10 cellular contexts compared by ENCODE assay signal in genomic region chr11:122099345-122100045, GRCh38. TPM values are rescaled to one million over a fixed set of nuclear protein-coding genes. Genes with fewer than 3 reads are reported as not detected.
DNase-seq lines count a peak whose midpoint lies in the region; ATAC-seq and TF ChIP-seq lines count a peak whose summit lies in the region.
"Had no signal": no experiment of that assay in that cellular context is flagged by ENCODE, and none has a peak within 500 bp of the region (broad histone marks: within the 10 kb centered on the region; RNA-seq: fewer than 3 reads in every experiment).

No MANE protein-coding gene starts in this region.

- no peak for TF ChIP-seq POLR2A in vagina (IDR thresholded peaks at IDR 0.05)

- H3K9me3 ChIP-seq in vagina, result no peaks in the 10 kb centered on the region

- no peak overlapping the region for H3K27ac Mint-ChIP-seq in activated CD4-positive, alpha-beta T cell treated with anti-CD3 and anti-CD28 coated beads, Interleukin-2, amount 10 ng/mL, durations not matched to agents 24 days and 14 days
- no peak overlapping the region for H3K27ac Mint-ChIP-seq in activated CD4-positive, alpha-beta T cell treated with anti-CD3 and anti-CD28 coated beads for 36 hours
- no peak overlapping the region for H3K27ac Mint-ChIP-seq in activated CD8-positive, alpha-beta T cell treated with anti-CD3 and anti-CD28 coated beads for 36 hours

- no peaks in the 10 kb centered on the region for H3K9me3 Mint-ChIP-seq in activated CD4-positive, alpha-beta T cell treated with anti-CD3 and anti-CD28 coated beads, Interleukin-2, amount 10 ng/mL, durations not matched to agents 24 days and 14 days
- H3K9me3 Mint-ChIP-seq in activated CD4-positive, alpha-beta T cell treated with anti-CD3 and anti-CD28 coated beads for 36 hours (ENCODE audit: low read depth), result no peaks in the 10 kb centered on the region
- no peaks in the 10 kb centered on the region for H3K9me3 Mint-ChIP-seq in activated CD8-positive, alpha-beta T cell treated with anti-CD3 and anti-CD28 coated beads for 36 hours

- peaks cover 2% of the 10 kb centered on the region for H3K36me3 Mint-ChIP-seq in activated CD4-positive, alpha-beta T cell treated with anti-CD3 and anti-CD28 coated beads, Interleukin-2, amount 10 ng/mL, durations not matched to agents 24 days and 14 days (ENCODE audit: low read depth)
- no peaks in the 10 kb centered on the region for H3K36me3 Mint-ChIP-seq in activated CD4-positive, alpha-beta T cell treated with anti-CD3 and anti-CD28 coated beads for 36 hours (ENCODE audit: low read depth)
- H3K36me3 Mint-ChIP-seq in activated CD8-positive, alpha-beta T cell treated with anti-CD3 and anti-CD28 coated beads for 36 hours (ENCODE audit: low read depth), result no peaks in the 10 kb centered on the region

- CTCF ChIA-PET in activated CD4-positive, alpha-beta T cell treated with anti-CD3 and anti-CD28 coated beads for 36 hours (lab: Charles Lee), result no interaction called here
- CTCF ChIA-PET in activated CD8-positive, alpha-beta T cell treated with anti-CD3 and anti-CD28 coated beads for 36 hours (lab: Charles Lee), result interaction anchor here (0.7 kb wide), 1 partner anchor 9 kb away, joined by 3 read pairs; no protein-coding TSS in a partner anchor

- POLR2A ChIA-PET in activated CD4-positive, alpha-beta T cell treated with anti-CD3 and anti-CD28 coated beads for 36 hours (lab: Charles Lee), result no interaction called here
- POLR2A ChIA-PET in activated CD8-positive, alpha-beta T cell treated with anti-CD3 and anti-CD28 coated beads for 36 hours (lab: Charles Lee), result no interaction called here

- no peaks in the 10 kb centered on the region for H3K27me3 ChIP-seq in vagina

- H3K4me1 Mint-ChIP-seq in activated CD4-positive, alpha-beta T cell treated with anti-CD3 and anti-CD28 coated beads, Interleukin-2, amount 10 ng/mL, durations not matched to agents 24 days and 14 days, result peaks cover 7% of the 10 kb centered on the region
- H3K4me1 Mint-ChIP-seq in activated CD4-positive, alpha-beta T cell treated with anti-CD3 and anti-CD28 coated beads for 36 hours, result peaks cover 14% of the 10 kb centered on the region
- H3K4me1 Mint-ChIP-seq in activated CD8-positive, alpha-beta T cell treated with anti-CD3 and anti-CD28 coated beads for 36 hours (ENCODE audit: low read depth), result peaks cover 13% of the 10 kb centered on the region

- peak overlapping the region; percentile 10 for H3K4me3 Mint-ChIP-seq in activated CD4-positive, alpha-beta T cell treated with anti-CD3 and anti-CD28 coated beads, Interleukin-2, amount 10 ng/mL, durations not matched to agents 24 days and 14 days
- no peak overlapping the region for H3K4me3 Mint-ChIP-seq in activated CD4-positive, alpha-beta T cell treated with anti-CD3 and anti-CD28 coated beads for 36 hours
- H3K4me3 Mint-ChIP-seq in activated CD8-positive, alpha-beta T cell treated with anti-CD3 and anti-CD28 coated beads for 36 hours, result no peak overlapping the region

- H3K27me3 Mint-ChIP-seq in activated CD4-positive, alpha-beta T cell treated with anti-CD3 and anti-CD28 coated beads, Interleukin-2, amount 10 ng/mL, durations not matched to agents 24 days and 14 days, result peaks cover 40% of the 10 kb centered on the region
- peaks cover 34% of the 10 kb centered on the region for H3K27me3 Mint-ChIP-seq in activated CD4-positive, alpha-beta T cell treated with anti-CD3 and anti-CD28 coated beads for 36 hours
- H3K27me3 Mint-ChIP-seq in activated CD8-positive, alpha-beta T cell treated with anti-CD3 and anti-CD28 coated beads for 36 hours, result peaks cover 37% of the 10 kb centered on the region

- H3K36me3 ChIP-seq in vagina, result no peaks in the 10 kb centered on the region

- intact Hi-C loops in activated CD4-positive, alpha-beta T cell treated with anti-CD3 and anti-CD28 coated beads, Interleukin-2, amount 10 ng/mL, durations not matched to agents 24 days and 14 days (cut with micrococcal nuclease), result no loop called here
- intact Hi-C loops in activated CD4-positive, alpha-beta T cell treated with anti-CD3 and anti-CD28 coated beads for 36 hours (cut with DNase I, micrococcal nuclease), result loop anchor here (10.0 kb wide), 3 partner anchors 105 to 445 kb away; no protein-coding TSS in a partner anchor
- intact Hi-C loops in vagina (cut with DNase I), result loop anchor here (1.0 to 10.0 kb wide), 4 partner anchors 108 to 443 kb away; no protein-coding TSS in a partner anchor
- intact Hi-C loops in activated CD8-positive, alpha-beta T cell treated with anti-CD3 and anti-CD28 coated beads for 36 hours (cut with micrococcal nuclease), result no loop called here

- H3K4me1 ChIP-seq in vagina, result peaks cover 11% of the 10 kb centered on the region

- peak overlapping the region; percentile 87 for H3K27ac ChIP-seq in vagina
- H3K27ac ChIP-seq: 22Rv1 had no signal

- peak overlapping the region; percentile 53 to 56 for H3K4me3 ChIP-seq in vagina

- no peak for ATAC-seq in activated CD4-positive, alpha-beta T cell treated with anti-CD3 and anti-CD28 coated beads for 36 hours
- ATAC-seq in esophagus mucosa (peak; percentile 48), HG03095 (IDR thresholded peaks at IDR 0.05; ENCODE audit: unreplicated experiment) (no peak)
- ATAC-seq in activated CD8-positive, alpha-beta T cell treated with anti-CD3 and anti-CD28 coated beads for 36 hours, result no peak

- no peak for DNase-seq in activated CD4-positive, alpha-beta T cell treated with anti-CD3 and anti-CD28 coated beads, Interleukin-2, amount 10 ng/mL, durations not matched to agents 24 days and 14 days
- DNase-seq in activated CD4-positive, alpha-beta T cell treated with anti-CD3 and anti-CD28 coated beads for 36 hours, result no peak
- DNase-seq in myocyte (ENCODE audit: low read depth) (peak; percentile 76), vagina (ENCODE audit: extremely low spot score in 2 of 2) (no peak), cerebellum (ENCODE audit: low spot score) (no peak)
- no peak for DNase-seq in activated CD8-positive, alpha-beta T cell treated with anti-CD3 and anti-CD28 coated beads for 36 hours
- DNase-seq: NCI-H526 treated with DMSO at 0.1 percent for 48 hours had no signal

- TF ChIP-seq CTCF in vagina (IDR thresholded peaks at IDR 0.05), result no peak
- no peak for TF ChIP-seq CTCF in activated CD8-positive, alpha-beta T cell treated with anti-CD3 and anti-CD28 coated beads for 36 hours (IDR thresholded peaks at IDR 0.05)

RNA-seq across cellular contexts. Expression of gene BLID, which starts 16.5 kb away (rescaled TPM):
- total RNA-seq in activated CD4-positive, alpha-beta T cell treated with anti-CD3 and anti-CD28 coated beads, Interleukin-2, amount 10 ng/mL, durations not matched to agents 24 days and 14 days, result not detected in 2 replicates
- total RNA-seq in activated CD4-positive, alpha-beta T cell treated with anti-CD3 and anti-CD28 coated beads for 36 hours, result not detected
- total RNA-seq in esophagus mucosa, result 0.56 TPM
- total RNA-seq in myocyte, result 0.88 and 3.0 TPM in 2 replicates
- 0.45 TPM for polyA plus RNA-seq in myocyte (2012)
- total RNA-seq in vagina, result 5.9 TPM
- 7.5 TPM for total RNA-seq in cerebellum
- not detected for total RNA-seq in activated CD8-positive, alpha-beta T cell treated with anti-CD3 and anti-CD28 coated beads for 36 hours

Comparison
In these comparisons a context has a peak if more than half of its experiments do, and no peak if none do; other contexts are left out.
1. intact Hi-C loops: an anchor here in activated CD4-positive, alpha-beta T cell treated with anti-CD3 and anti-CD28 coated beads for 36 hours (10.0 kb wide) and vagina (1.0 to 10.0 kb wide); none called in activated CD4-positive, alpha-beta T cell treated with anti-CD3 and anti-CD28 coated beads, Interleukin-2, amount 10 ng/mL, durations not matched to agents 24 days and 14 days and activated CD8-positive, alpha-beta T cell treated with anti-CD3 and anti-CD28 coated beads for 36 hours.